Comparison of ENCODE assay signal across 8 cellular contexts in the genomic region with DNA sequence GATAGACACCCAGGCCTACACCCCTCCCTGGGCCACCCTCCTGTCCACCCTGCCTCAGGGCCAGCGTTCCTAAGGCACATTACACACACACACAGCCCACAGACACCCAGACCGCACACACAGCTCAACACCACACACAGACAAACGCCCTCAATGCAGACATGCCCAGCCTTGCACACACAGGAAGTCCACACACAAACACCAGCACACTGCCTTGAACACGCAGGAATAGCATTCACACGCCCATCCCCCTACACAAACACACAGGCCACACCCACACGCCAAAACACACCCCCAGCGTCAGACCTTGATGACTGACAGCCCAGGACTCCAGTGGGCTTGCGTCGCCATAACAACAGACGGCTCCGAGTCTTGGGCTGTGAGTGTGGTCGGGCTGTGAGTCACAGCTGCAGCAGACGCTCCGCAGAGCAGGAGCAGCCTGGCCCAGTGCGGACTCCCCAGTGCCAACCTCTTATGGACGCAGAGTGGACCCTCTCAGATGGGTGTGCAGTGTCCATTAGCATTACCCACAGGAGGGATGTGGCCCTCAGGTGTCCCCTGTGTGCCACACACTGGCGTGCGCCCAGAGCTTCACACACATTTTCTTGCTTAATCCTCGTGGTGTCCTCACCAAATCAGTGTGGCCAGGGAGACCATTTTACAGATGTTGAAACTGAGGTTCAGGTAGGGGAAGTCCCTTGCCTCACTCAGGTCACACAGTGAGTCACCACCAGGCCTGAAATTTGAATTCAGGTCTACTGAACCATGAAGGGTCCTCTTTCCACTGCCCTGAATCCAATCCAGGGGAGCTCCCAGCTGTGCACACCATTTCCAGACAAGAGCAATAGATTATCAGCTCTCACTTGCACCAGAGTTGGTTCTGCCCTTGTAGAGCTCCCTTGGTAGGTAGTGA. TPM values are rescaled to one million over a fixed set of nuclear protein-coding genes. Genes with fewer than 3 reads are reported as not detected.
DNase-seq lines count a peak whose midpoint lies in the region; ATAC-seq, FAIRE-seq and TF ChIP-seq lines count a peak whose summit lies in the region.

No MANE protein-coding gene starts in this region.

- H3K27me3 ChIP-seq in BE2C (no peaks in the 10 kb centered on the region), spleen (replicated peaks in 1 of 7) (no peaks in the 10 kb centered on the region)

- peak; percentile 84 for FAIRE-seq in GM19239 (lab: Jason Lieb, UNC)

- no peak for TF ChIP-seq POLR2A in spleen (IDR thresholded peaks at IDR 0.05)

- peak; percentile 55 for ATAC-seq in HG03378 (IDR thresholded peaks at IDR 0.05; ENCODE audit: unreplicated experiment)

- H3K4me3 ChIP-seq in BE2C (ENCODE audit: low read depth, low read length) (no peak overlapping the region), spleen (peak overlapping the region in 1 of 8 donors; percentile 42)

- H3K4me1 ChIP-seq in BE2C (peaks cover 3% of the 10 kb centered on the region; the same call in 1 of the 2 replicates), spleen (peaks cover 3 to 24% (median 13%) of the 10 kb centered on the region in 6 donors)

- no peak for TF ChIP-seq CTCF in BE2C (IDR thresholded peaks at IDR 0.05; ENCODE audit: low read depth, low read length)
- no peak for TF ChIP-seq CTCF in spleen (IDR thresholded peaks at IDR 0.05 in 8 of 11, conservative IDR thresholded peaks at IDR 0.05 in 3 of 11)

- 28 to 41% (median 31%) methylated on average over 9 to 19 of the region's 19 CpGs for WGBS in spleen, 5 donors

- intact Hi-C loops in head of caudate nucleus (cut with DNase I) (no loop called here), spleen (cut with DNase I; ENCODE audit: low total_unique reads) (no loop called here)

- DNase-seq in BE2C (peak; percentile 85), GM19239 (ENCODE audit: insufficient read length, low spot score) (peak; percentile 82), SHP77 (lab: John Stamatoyannopoulos, UW) (peak; percentile 97 to 98), activated gamma-delta T cell (lab: John Stamatoyannopoulos, UW) (peak; percentile 59), head of caudate nucleus (peak; percentile 30 to 91 (median 72)), spleen (peak; percentile 88), DMS153 treated with DMSO at 0.1 percent for 48 hours (lab: John Stamatoyannopoulos, UW; ENCODE audit: unreplicated experiment) (no peak)

- H3K36me3 ChIP-seq in BE2C (no peaks in the 10 kb centered on the region), spleen (no peaks in the 10 kb centered on the region)

- H3K9me3 ChIP-seq in BE2C (no peaks in the 10 kb centered on the region), spleen (peaks cover 0 to 14% (median 11%) of the 10 kb centered on the region in 8 donors)

- peak overlapping the region in 4 of 8 donors; percentile 1 to 57 (median 22) for H3K27ac ChIP-seq in spleen

RNA-seq across cellular contexts. Expression of a gene that starts 17.8 kb away (rescaled TPM):
- 26.3 TPM for polyA plus RNA-seq in BE2C (2012; ENCODE audit: insufficient read depth, insufficient read length, low read depth)
- 10 to 100 TPM; 28.9 to 61.9 (median 40.3) TPM for total RNA-seq in spleen
- polyA plus RNA-seq in spleen, result 10 to 100 TPM in 1 of 3 donors, 1 to 10 TPM in 2; 5.4 to 19.7 (median 6.1) TPM
